33 cellular contexts compared by ENCODE assay signal in genomic region chr7:115083935-115084334, GRCh38.
"Had no signal": no experiment of that assay in that cellular context is flagged by ENCODE, and none has a peak within 500 bp of the region (broad histone marks: within the 10 kb centered on the region; RNA-seq: fewer than 3 reads in every experiment).

No MANE protein-coding gene starts in this region.

- H3K36me3 ChIP-seq: adrenal gland, brain microvascular endothelial cell, breast epithelium had no signal

- H3K27me3 ChIP-seq: adrenal gland, body of pancreas, brain microvascular endothelial cell, breast epithelium had no signal

- DNase-seq: activated B cell treated with CpG ODN at 0.5 μM for 24 hours; activated CD4-positive, alpha-beta memory T cell treated with anti-CD3 and anti-CD28 coated beads for 36 hours; activated CD4-positive, alpha-beta T cell treated with anti-CD3 and anti-CD28 coated beads for 4 hours; activated CD4-positive, alpha-beta T cell treated with anti-CD3 and anti-CD28 coated beads, Interleukin-2, amount 10 ng/mL, durations not matched to agents 24 days and 14 days; activated CD4-positive, alpha-beta T cell treated with anti-CD3 and anti-CD28 coated beads, Interleukin-2, amount 50 U/mL, for 1 hour; activated CD4-positive, alpha-beta T cell treated with anti-CD3 and anti-CD28 coated beads, Interleukin-2, amount 50 U/mL, for 4 hours; activated CD4-positive, CD25-positive, alpha-beta regulatory T cell treated with anti-CD3 and anti-CD28 coated beads, Interleukin-2, amount 50 U/mL, for 72 hours; activated CD8-positive, alpha-beta memory T cell treated with anti-CD3 and anti-CD28 coated beads, Interleukin-2, amount 50 U/mL, for 4 hours; activated CD8-positive, alpha-beta T cell treated with anti-CD3 and anti-CD28 coated beads for 36 hours; activated effector memory CD4-positive, alpha-beta T cell treated with anti-CD3 and anti-CD28 coated beads, Interleukin-2, amount 50 U/mL, for 16 hours; activated gamma-delta T cell treated with Interleukin-2 at 50 U/mL for 16 hours; activated naive CD4-positive, alpha-beta T cell; activated naive CD4-positive, alpha-beta T cell treated with anti-CD3 and anti-CD28 coated beads for 36 hours; activated naive CD4-positive, alpha-beta T cell treated with anti-CD3 and anti-CD28 coated beads, Interleukin-2, amount 50 U/mL, for 16 hours; activated naive CD8-positive, alpha-beta T cell treated with anti-CD3 and anti-CD28 coated beads for 36 hours; activated T-cell treated with anti-CD3 and anti-CD28 coated beads for 4 hours; activated T-cell treated with anti-CD3 and anti-CD28 coated beads, Interleukin-2, amount 50 U/mL, for 1 hour; activated T-cell treated with anti-CD3 and anti-CD28 coated beads, Interleukin-2, amount 50 U/mL, for 4 hours; activated T-cell treated with anti-CD3 and anti-CD28 coated beads, Interleukin-2, amount 50 U/mL, for 72 hours; adrenal gland; amniotic stem cell; aorta; body of pancreas; brain microvascular endothelial cell; caudate nucleus; cerebellar nuclear complex; T-helper 1 cell; T-helper 2 cell; T-helper 9 cell had no signal

- H3K27ac ChIP-seq: adrenal gland, body of pancreas, brain microvascular endothelial cell, breast epithelium, VCaP had no signal

- ATAC-seq: activated CD8-positive, alpha-beta T cell treated with anti-CD3 and anti-CD28 coated beads for 36 hours; activated naive CD4-positive, alpha-beta T cell treated with anti-CD3 and anti-CD28 coated beads, Interleukin-2, amount 50 U/mL, for 72 hours; activated T-cell treated with anti-CD3 and anti-CD28 coated beads, Interleukin-2, amount 50 U/mL, for 4 hours; activated T-cell treated with anti-CD3 and anti-CD28 coated beads, Interleukin-2, amount 50 U/mL, for 72 hours; activated T-helper 17 cell treated with anti-CD3 and anti-CD28 coated beads, Interleukin-2, amount 50 U/mL, for 72 hours; body of pancreas had no signal

- H3K4me3 ChIP-seq: adrenal gland, body of pancreas, breast epithelium had no signal

- H3K9me3 ChIP-seq: adrenal gland, body of pancreas, breast epithelium had no signal

- H3K4me1 ChIP-seq: breast epithelium had no signal
